Comparison of ENCODE assay signal across 1 cellular context in the genomic region with DNA sequence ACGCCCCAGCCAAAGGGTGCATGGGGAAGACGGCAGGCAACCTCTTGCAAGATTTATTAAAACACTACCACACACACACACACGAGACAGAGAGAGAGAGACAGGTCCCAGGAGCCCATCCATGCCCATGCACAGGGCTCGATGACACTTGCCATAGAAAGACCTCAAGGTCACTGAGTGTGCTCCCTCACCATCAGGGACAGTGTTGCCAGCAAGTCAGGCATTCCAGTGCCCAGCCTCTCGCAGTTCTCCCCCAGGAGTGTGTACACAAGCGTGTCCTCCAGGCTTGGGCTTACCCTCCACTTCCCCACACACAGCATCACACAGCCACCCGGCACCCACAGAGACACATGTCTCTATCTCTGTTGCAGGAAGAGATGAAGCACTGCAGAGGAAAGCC.
TF ChIP-seq lines count a peak whose summit lies in the region.

No MANE protein-coding gene starts in this region.

TF ChIP-seq in endothelial cell of umbilical vein, 7 proteins besides CTCF, POLR2A, EP300 and RAD21:
- TF ChIP-seq GATA2 (IDR thresholded peaks at IDR 0.05; ENCODE audit: insufficient read depth, insufficient read length, low read depth, low read length): no peak
- no peak for TF ChIP-seq MYC (IDR thresholded peaks at IDR 0.05; ENCODE audit: low read depth, low read length)
- TF ChIP-seq, protein P1, sequence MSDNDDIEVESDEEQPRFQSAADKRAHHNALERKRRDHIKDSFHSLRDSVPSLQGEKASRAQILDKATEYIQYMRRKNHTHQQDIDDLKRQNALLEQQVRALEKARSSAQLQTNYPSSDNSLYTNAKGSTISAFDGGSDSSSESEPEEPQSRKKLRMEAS (IDR thresholded peaks at IDR 0.05; ENCODE audit: insufficient read depth, insufficient read length): no peak
- peak; percentile 22 for TF ChIP-seq EZH2 (IDR thresholded peaks at IDR 0.05; ENCODE audit: borderline replicate concordance, low read depth, low read length, severe bottlenecking)
